Comparison of ENCODE assay signal across 1 cellular context in genomic region chr19:41397086-41398041, GRCh38.
TF ChIP-seq lines count a peak whose summit lies in the region.

Gene BCKDHA, plus strand, starts transcription at chr19:41397818. Its CDS starts 10 bp downstream, at chr19:41397828.
Gene EXOSC5, minus strand, starts transcription at chr19:41397359. Its CDS starts 31 bp downstream, at chr19:41397328.

TF ChIP-seq in HEK293, 187 proteins besides CTCF, POLR2A, EP300 and RAD21 (continued from another document and continues in another):
- TF ChIP-seq ZNF624 (tag by site-specific recombination; IDR thresholded peaks at IDR 0.05) (no peak), PRDM10 (tag by site-specific recombination; IDR thresholded peaks at IDR 0.05) (peak; percentile 51), MZF1 (tag by site-specific recombination; IDR thresholded peaks at IDR 0.05; ENCODE audit: borderline replicate concordance) (no peak), ZNF621 (tag by site-specific recombination; IDR thresholded peaks at IDR 0.05) (no peak), ZXDB (tag by site-specific recombination; IDR thresholded peaks at IDR 0.05) (peak; percentile 95), ZNF24 (tag by site-specific recombination; IDR thresholded peaks at IDR 0.05) (peak; percentile 96), ZSCAN5A (tag by site-specific recombination; IDR thresholded peaks at IDR 0.05) (no peak), PRDM6 (tag by site-specific recombination; IDR thresholded peaks at IDR 0.05) (no peak), SP3 (tag by site-specific recombination; IDR thresholded peaks at IDR 0.05) (peak; percentile 99), ZNF664 (tag by site-specific recombination; IDR thresholded peaks at IDR 0.05) (no peak), ZNF791 (tag by site-specific recombination; IDR thresholded peaks at IDR 0.05) (no peak), ZNF514 (tag by site-specific recombination; IDR thresholded peaks at IDR 0.05) (no peak), ZNF785 (tag by site-specific recombination; IDR thresholded peaks at IDR 0.05) (no peak; the same call in 1 of the 2 replicates), HOXD13 (CRISPR knock-in tag; IDR thresholded peaks at IDR 0.05; ENCODE audit: borderline replicate concordance) (no peak), FEZF1 (tag by site-specific recombination; IDR thresholded peaks at IDR 0.05) (no peak), ZNF138 (tag by site-specific recombination; IDR thresholded peaks at IDR 0.05; ENCODE audit: borderline replicate concordance) (no peak), ZNF132 (tag by site-specific recombination; IDR thresholded peaks at IDR 0.05; ENCODE audit: borderline replicate concordance) (no peak), ZNF623 (tag by site-specific recombination; IDR thresholded peaks at IDR 0.05) (no peak), ZNF544 (tag by site-specific recombination; IDR thresholded peaks at IDR 0.05) (no peak), ZNF274 (IDR thresholded peaks at IDR 0.05; ENCODE audit: low read length) (no peak), ZNF274 (tag by site-specific recombination; IDR thresholded peaks at IDR 0.05; ENCODE audit: borderline replicate concordance) (no peak), MYNN (tag by site-specific recombination; IDR thresholded peaks at IDR 0.05; ENCODE audit: borderline replicate concordance) (no peak), ZNF223 (tag by site-specific recombination; IDR thresholded peaks at IDR 0.05) (no peak), ZNF639 (tag by site-specific recombination; IDR thresholded peaks at IDR 0.05) (peak; percentile 89), ZNF76 (tag by site-specific recombination; IDR thresholded peaks at IDR 0.05; ENCODE audit: borderline replicate concordance, low read depth) (peak; percentile 55), ZNF837 (tag by site-specific recombination; IDR thresholded peaks at IDR 0.05) (no peak), ZNF19 (tag by site-specific recombination; IDR thresholded peaks at IDR 0.05; ENCODE audit: low read depth) (no peak), ZNF473 (tag by site-specific recombination; IDR thresholded peaks at IDR 0.05) (no peak), ZNF175 (tag by site-specific recombination; IDR thresholded peaks at IDR 0.05) (no peak), ZNF23 (tag by site-specific recombination; IDR thresholded peaks at IDR 0.05; ENCODE audit: borderline replicate concordance) (no peak), ZNF518A (tag by site-specific recombination; conservative IDR thresholded peaks at IDR 0.05; ENCODE audit: low read depth) (peak; percentile 75), ZNF214 (tag by site-specific recombination; IDR thresholded peaks at IDR 0.05; ENCODE audit: borderline replicate concordance) (no peak), ZEB2 (tag by site-specific recombination; IDR thresholded peaks at IDR 0.05) (peak; percentile 55; the same call in 1 of the 2 replicates), ZNF324 (tag by site-specific recombination; IDR thresholded peaks at IDR 0.05) (peak; percentile 82; the same call in 1 of the 2 replicates), SCRT2 (tag by site-specific recombination; IDR thresholded peaks at IDR 0.05) (peak; percentile 45; the same call in 1 of the 2 replicates), ZNF701 (tag by site-specific recombination; IDR thresholded peaks at IDR 0.05) (no peak)
- TF ChIP-seq, protein P1, sequence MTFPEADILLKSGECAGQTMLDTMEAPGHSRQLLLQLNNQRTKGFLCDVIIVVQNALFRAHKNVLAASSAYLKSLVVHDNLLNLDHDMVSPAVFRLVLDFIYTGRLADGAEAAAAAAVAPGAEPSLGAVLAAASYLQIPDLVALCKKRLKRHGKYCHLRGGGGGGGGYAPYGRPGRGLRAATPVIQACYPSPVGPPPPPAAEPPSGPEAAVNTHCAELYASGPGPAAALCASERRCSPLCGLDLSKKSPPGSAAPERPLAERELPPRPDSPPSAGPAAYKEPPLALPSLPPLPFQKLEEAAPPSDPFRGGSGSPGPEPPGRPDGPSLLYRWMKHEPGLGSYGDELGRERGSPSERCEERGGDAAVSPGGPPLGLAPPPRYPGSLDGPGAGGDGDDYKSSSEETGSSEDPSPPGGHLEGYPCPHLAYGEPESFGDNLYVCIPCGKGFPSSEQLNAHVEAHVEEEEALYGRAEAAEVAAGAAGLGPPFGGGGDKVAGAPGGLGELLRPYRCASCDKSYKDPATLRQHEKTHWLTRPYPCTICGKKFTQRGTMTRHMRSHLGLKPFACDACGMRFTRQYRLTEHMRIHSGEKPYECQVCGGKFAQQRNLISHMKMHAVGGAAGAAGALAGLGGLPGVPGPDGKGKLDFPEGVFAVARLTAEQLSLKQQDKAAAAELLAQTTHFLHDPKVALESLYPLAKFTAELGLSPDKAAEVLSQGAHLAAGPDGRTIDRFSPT (tag by site-specific recombination; IDR thresholded peaks at IDR 0.05), result no peak
- TF ChIP-seq, protein P2, sequence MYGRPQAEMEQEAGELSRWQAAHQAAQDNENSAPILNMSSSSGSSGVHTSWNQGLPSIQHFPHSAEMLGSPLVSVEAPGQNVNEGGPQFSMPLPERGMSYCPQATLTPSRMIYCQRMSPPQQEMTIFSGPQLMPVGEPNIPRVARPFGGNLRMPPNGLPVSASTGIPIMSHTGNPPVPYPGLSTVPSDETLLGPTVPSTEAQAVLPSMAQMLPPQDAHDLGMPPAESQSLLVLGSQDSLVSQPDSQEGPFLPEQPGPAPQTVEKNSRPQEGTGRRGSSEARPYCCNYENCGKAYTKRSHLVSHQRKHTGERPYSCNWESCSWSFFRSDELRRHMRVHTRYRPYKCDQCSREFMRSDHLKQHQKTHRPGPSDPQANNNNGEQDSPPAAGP (tag by site-specific recombination; IDR thresholded peaks at IDR 0.05), result peak; percentile 42; the same call in 1 of the 2 replicates
- TF ChIP-seq, protein P3, sequence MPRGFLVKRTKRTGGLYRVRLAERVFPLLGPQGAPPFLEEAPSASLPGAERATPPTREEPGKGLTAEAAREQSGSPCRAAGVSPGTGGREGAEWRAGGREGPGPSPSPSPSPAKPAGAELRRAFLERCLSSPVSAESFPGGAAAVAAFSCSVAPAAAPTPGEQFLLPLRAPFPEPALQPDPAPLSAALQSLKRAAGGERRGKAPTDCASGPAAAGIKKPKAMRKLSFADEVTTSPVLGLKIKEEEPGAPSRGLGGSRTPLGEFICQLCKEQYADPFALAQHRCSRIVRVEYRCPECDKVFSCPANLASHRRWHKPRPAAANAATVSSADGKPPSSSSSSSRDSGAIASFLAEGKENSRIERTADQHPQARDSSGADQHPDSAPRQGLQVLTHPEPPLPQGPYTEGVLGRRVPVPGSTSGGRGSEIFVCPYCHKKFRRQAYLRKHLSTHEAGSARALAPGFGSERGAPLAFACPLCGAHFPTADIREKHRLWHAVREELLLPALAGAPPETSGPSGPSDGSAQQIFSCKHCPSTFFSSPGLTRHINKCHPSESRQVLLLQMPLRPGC (tag by site-specific recombination; IDR thresholded peaks at IDR 0.05), result 0 out of 2 replicates have a peak, but pooled peaks have one; percentile 15
- TF ChIP-seq, protein P4, sequence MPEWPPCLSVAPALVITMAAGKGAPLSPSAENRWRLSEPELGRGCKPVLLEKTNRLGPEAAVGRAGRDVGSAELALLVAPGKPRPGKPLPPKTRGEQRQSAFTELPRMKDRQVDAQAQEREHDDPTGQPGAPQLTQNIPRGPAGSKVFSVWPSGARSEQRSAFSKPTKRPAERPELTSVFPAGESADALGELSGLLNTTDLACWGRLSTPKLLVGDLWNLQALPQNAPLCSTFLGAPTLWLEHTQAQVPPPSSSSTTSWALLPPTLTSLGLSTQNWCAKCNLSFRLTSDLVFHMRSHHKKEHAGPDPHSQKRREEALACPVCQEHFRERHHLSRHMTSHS (tag by site-specific recombination; IDR thresholded peaks at IDR 0.05), result no peak
- TF ChIP-seq, protein P5, sequence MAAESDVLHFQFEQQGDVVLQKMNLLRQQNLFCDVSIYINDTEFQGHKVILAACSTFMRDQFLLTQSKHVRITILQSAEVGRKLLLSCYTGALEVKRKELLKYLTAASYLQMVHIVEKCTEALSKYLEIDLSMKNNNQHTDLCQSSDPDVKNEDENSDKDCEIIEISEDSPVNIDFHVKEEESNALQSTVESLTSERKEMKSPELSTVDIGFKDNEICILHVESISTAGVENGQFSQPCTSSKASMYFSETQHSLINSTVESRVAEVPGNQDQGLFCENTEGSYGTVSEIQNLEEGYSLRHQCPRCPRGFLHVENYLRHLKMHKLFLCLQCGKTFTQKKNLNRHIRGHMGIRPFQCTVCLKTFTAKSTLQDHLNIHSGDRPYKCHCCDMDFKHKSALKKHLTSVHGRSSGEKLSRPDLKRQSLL (tag by site-specific recombination; IDR thresholded peaks at IDR 0.05), result no peak; the same call in 1 of the 2 replicates
